8 cellular contexts compared by ENCODE assay signal in the genomic region with DNA sequence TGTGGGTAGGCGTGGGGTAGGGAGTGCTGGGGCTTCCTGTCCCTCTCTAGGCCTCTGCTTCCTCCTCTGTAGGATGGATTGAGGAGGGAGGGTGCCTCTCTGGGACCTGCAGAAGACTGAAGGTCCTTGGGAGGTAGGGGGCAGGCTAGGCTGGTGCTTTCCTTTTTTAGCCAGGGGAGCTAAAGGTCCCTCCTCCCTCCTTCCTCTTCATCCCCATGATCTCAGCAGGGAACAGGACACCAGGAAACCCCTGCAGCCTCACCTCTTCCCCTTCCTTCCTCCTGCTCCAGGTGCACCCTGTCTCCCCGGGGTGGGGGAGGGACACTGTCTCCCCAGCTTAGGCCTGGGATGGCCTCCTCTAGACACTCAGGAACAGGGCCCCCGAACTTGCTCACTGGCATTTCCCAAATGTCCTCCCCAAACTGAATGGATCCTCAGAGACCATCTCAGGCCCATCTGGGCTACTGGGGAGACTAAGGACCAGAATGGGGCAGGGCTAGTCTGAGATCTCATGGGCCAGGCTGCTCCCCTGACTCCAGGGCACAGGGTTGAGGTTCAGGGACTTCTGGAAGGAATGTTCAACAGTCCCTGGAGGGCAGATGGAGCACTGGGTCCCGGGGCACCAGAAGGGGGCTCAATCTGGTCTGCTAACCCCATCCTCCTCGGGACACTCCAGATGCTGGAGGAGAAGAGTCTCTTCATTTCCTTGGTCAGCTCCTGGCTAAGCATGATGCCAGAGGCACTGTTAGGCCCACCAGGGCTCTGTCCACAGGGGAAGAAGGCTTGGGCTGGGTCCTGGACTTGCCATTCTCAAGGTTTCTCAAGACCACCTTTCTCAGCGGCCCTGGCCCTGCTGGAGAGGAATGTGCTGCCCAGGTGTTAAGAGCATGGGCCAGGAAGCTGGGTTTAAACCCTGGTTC. TPM values are rescaled to one million over a fixed set of nuclear protein-coding genes. Genes with fewer than 3 reads are reported as not detected.
A peak's percentile ranks its signal among the peaks of the same experiment; 100 is the strongest.
DNase-seq lines count a peak whose midpoint lies in the region; ATAC-seq and TF ChIP-seq lines count a peak whose summit lies in the region.

No MANE protein-coding gene starts in this region.

- TF ChIP-seq CTCF in liver (IDR thresholded peaks at IDR 0.05; ENCODE audit: low read depth, low read length, missing input control), result no peak

- H3K4me3 Mint-ChIP-seq in activated CD4-positive, alpha-beta T cell treated with anti-CD3 and anti-CD28 coated beads, Interleukin-2, amount 10 ng/mL, durations not matched to agents 7 days and 5 days, result peak overlapping the region; percentile 81
- H3K4me3 Mint-ChIP-seq in activated naive CD8-positive, alpha-beta T cell, result peak overlapping the region; percentile 85

- H3K4me1 ChIP-seq in liver (ENCODE audit: control insufficient read depth in 4 of 4, insufficient read depth in 4 of 4, low read length in 3 of 4), result peaks cover 0 to 10% (median 8%) of the 10 kb centered on the region in 4 donors

- no peaks in the 10 kb centered on the region for H3K9me3 ChIP-seq in liver (ENCODE audit: control insufficient read depth in 4 of 4, low read length in 3 of 4)

- H3K4me3 ChIP-seq in liver (ENCODE audit: low read depth in 1 of 3, low read length in 3 of 3), result peak overlapping the region in 2 of 3 donors; percentile 49 to 54

- ATAC-seq in GM21360 (IDR thresholded peaks at IDR 0.05; ENCODE audit: unreplicated experiment), result no peak

- no peak for DNase-seq in activated CD4-positive, alpha-beta T cell treated with anti-CD3 and anti-CD28 coated beads, Interleukin-2, amount 10 ng/mL, durations not matched to agents 7 days and 5 days
- no peak for DNase-seq in activated CD4-positive, alpha-beta T cell treated with anti-CD3 and anti-CD28 coated beads, Interleukin-2, amount 50 U/mL, for 1 hour
- no peak for DNase-seq in substantia nigra (lab: John Stamatoyannopoulos, UW)
- DNase-seq in occipital lobe (lab: John Stamatoyannopoulos, UW), result no peak
- DNase-seq in NCI-H2196 treated with DMSO at 0.1 percent for 48 hours (lab: John Stamatoyannopoulos, UW; ENCODE audit: unreplicated experiment), result no peak

- H3K9me3 Mint-ChIP-seq in activated CD4-positive, alpha-beta T cell treated with anti-CD3 and anti-CD28 coated beads, Interleukin-2, amount 10 ng/mL, durations not matched to agents 7 days and 5 days, result no peaks in the 10 kb centered on the region
- no peaks in the 10 kb centered on the region for H3K9me3 Mint-ChIP-seq in activated naive CD8-positive, alpha-beta T cell (ENCODE audit: low read depth)

- H3K27ac Mint-ChIP-seq in activated CD4-positive, alpha-beta T cell treated with anti-CD3 and anti-CD28 coated beads, Interleukin-2, amount 10 ng/mL, durations not matched to agents 7 days and 5 days, result peak overlapping the region; percentile 84
- peak overlapping the region; percentile 91 for H3K27ac Mint-ChIP-seq in activated naive CD8-positive, alpha-beta T cell

- POLR2A ChIA-PET in activated CD4-positive, alpha-beta T cell treated with anti-CD3 and anti-CD28 coated beads, Interleukin-2, amount 10 ng/mL, durations not matched to agents 7 days and 5 days (lab: Charles Lee), result interaction anchor here (0.5 to 1.1 kb wide), 3 partner anchors 18 to 345 kb away, joined by 3 to 8 read pairs (median 3); no protein-coding TSS in a partner anchor

- peaks cover 74% of the 10 kb centered on the region for H3K36me3 Mint-ChIP-seq in activated CD4-positive, alpha-beta T cell treated with anti-CD3 and anti-CD28 coated beads, Interleukin-2, amount 10 ng/mL, durations not matched to agents 7 days and 5 days (ENCODE audit: low read depth)
- H3K36me3 Mint-ChIP-seq in activated naive CD8-positive, alpha-beta T cell, result peaks cover 4% of the 10 kb centered on the region

- WGBS in liver, result 55% methylated on average over 6 of the region's 6 CpGs

- no peaks in the 10 kb centered on the region for H3K36me3 ChIP-seq in liver (ENCODE audit: control insufficient read depth in 4 of 4, insufficient read depth in 3 of 4, low read depth in 1 of 4, low read length in 3 of 4)

- no peak for TF ChIP-seq RAD21 in liver (IDR thresholded peaks at IDR 0.05)

- H3K27me3 ChIP-seq in liver (ENCODE audit: control insufficient read depth in 4 of 4, insufficient read depth in 4 of 4, low read length in 3 of 4), result no peaks in the 10 kb centered on the region

- H3K27me3 Mint-ChIP-seq in activated CD4-positive, alpha-beta T cell treated with anti-CD3 and anti-CD28 coated beads, Interleukin-2, amount 10 ng/mL, durations not matched to agents 7 days and 5 days, result no peaks in the 10 kb centered on the region
- H3K27me3 Mint-ChIP-seq in activated naive CD8-positive, alpha-beta T cell, result no peaks in the 10 kb centered on the region

- peak overlapping the region; percentile 38 to 39 for H3K9ac ChIP-seq in liver (ENCODE audit: low read depth in 1 of 2, low read length in 2 of 2)

- peaks cover 87% of the 10 kb centered on the region for H3K4me1 Mint-ChIP-seq in activated CD4-positive, alpha-beta T cell treated with anti-CD3 and anti-CD28 coated beads, Interleukin-2, amount 10 ng/mL, durations not matched to agents 7 days and 5 days
- peaks cover 77% of the 10 kb centered on the region for H3K4me1 Mint-ChIP-seq in activated naive CD8-positive, alpha-beta T cell (ENCODE audit: low read depth)

- peak overlapping the region; percentile 30 to 68 for H3K27ac ChIP-seq in liver (ENCODE audit: low read depth in 1 of 2, low read length in 2 of 2)
- H3K27ac ChIP-seq in substantia nigra (ENCODE audit: low read depth, low read length, poor library complexity, severe bottlenecking), result peak overlapping the region; percentile 51

- CTCF ChIA-PET in activated CD4-positive, alpha-beta T cell treated with anti-CD3 and anti-CD28 coated beads, Interleukin-2, amount 10 ng/mL, durations not matched to agents 7 days and 5 days (lab: Charles Lee), result interaction anchor here (0.6 to 3.7 kb wide), 15 partner anchors 10 to 181 kb away, joined by 3 to 25 read pairs (median 4); a partner anchor contains a TSS

TF ChIP-seq in liver, 16 proteins besides CTCF, POLR2A, EP300 and RAD21:
- peak; percentile 83 for TF ChIP-seq NR2F2 (IDR thresholded peaks at IDR 0.05)
- TF ChIP-seq, protein P1, sequence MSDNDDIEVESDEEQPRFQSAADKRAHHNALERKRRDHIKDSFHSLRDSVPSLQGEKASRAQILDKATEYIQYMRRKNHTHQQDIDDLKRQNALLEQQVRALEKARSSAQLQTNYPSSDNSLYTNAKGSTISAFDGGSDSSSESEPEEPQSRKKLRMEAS (IDR thresholded peaks at IDR 0.05), result no peak
TF ChIP-seq in liver: peak in this region for 1.

RNA-seq across cellular contexts. Expression of a gene that starts 8.2 kb away (rescaled TPM):
- 10 to 100 TPM; 67.9 to 71.4 TPM for total RNA-seq in activated CD4-positive, alpha-beta T cell treated with anti-CD3 and anti-CD28 coated beads, Interleukin-2, amount 10 ng/mL, durations not matched to agents 7 days and 5 days
- total RNA-seq in liver, result 1 to 10 TPM; 4.8 to 5.1 TPM
- 1 to 10 TPM; 2.2 to 3.1 TPM for polyA plus RNA-seq in liver
- 5.1 TPM for total RNA-seq in occipital lobe

RNA-seq across cellular contexts. Expression of a gene that starts 15.6 kb away (rescaled TPM):
- 100 to 1,000 TPM in 1 of 2 experiments, 10 to 100 TPM in 1; 99.4 to 110 TPM for total RNA-seq in activated CD4-positive, alpha-beta T cell treated with anti-CD3 and anti-CD28 coated beads, Interleukin-2, amount 10 ng/mL, durations not matched to agents 7 days and 5 days
- total RNA-seq in liver (10 to 100 TPM; 31.8 to 41.2 TPM), occipital lobe (45.1 TPM)
- polyA plus RNA-seq in liver, result 10 to 100 TPM; 32.4 to 41.4 TPM

RNA-seq across cellular contexts. Expression of a gene that starts 32.4 kb away (rescaled TPM):
- 10 to 100 TPM; 66.7 to 78.1 TPM for total RNA-seq in activated CD4-positive, alpha-beta T cell treated with anti-CD3 and anti-CD28 coated beads, Interleukin-2, amount 10 ng/mL, durations not matched to agents 7 days and 5 days
- total RNA-seq in liver (10 to 100 TPM; 20.4 to 48.1 TPM), occipital lobe (18.1 TPM)
- 10 to 100 TPM; 37.3 to 61.1 TPM for polyA plus RNA-seq in liver

RNA-seq across cellular contexts. Expression of a gene that starts 35.2 kb away (rescaled TPM):
- total RNA-seq in activated CD4-positive, alpha-beta T cell treated with anti-CD3 and anti-CD28 coated beads, Interleukin-2, amount 10 ng/mL, durations not matched to agents 7 days and 5 days, result 10 to 100 TPM; 21.7 to 24.0 TPM
- total RNA-seq in liver (10 to 100 TPM in 1 of 2 donors, 1 to 10 TPM in 1; 5.1 to 10.8 TPM), occipital lobe (7.0 TPM)
- polyA plus RNA-seq in liver, result 10 to 100 TPM; 12.9 to 14.6 TPM

RNA-seq across cellular contexts. Expression of a gene that starts 54.4 kb away (rescaled TPM):
- 1 to 10 TPM; 1.2 to 1.6 TPM for total RNA-seq in activated CD4-positive, alpha-beta T cell treated with anti-CD3 and anti-CD28 coated beads, Interleukin-2, amount 10 ng/mL, durations not matched to agents 7 days and 5 days
- total RNA-seq in liver (under 1 TPM in 1 of 2 donors, not detected in 1; 0.08 TPM), occipital lobe (not detected)
- under 1 TPM in 1 of 2 donors, not detected in 1; 0.02 TPM for polyA plus RNA-seq in liver

Comparison
In these comparisons a context has a peak if more than half of its experiments do, and no peak if none do; other contexts are left out.
1. RNA of a gene that starts 8.2 kb away (total RNA-seq): 67.9 to 71.4 TPM in activated CD4-positive, alpha-beta T cell treated with anti-CD3 and anti-CD28 coated beads, Interleukin-2, amount 10 ng/mL, durations not matched to agents 7 days and 5 days; 5.1 TPM in occipital lobe (single experiment) and 4.8 to 5.1 TPM in liver; every median in the first group is over 10 times any median in the second.